Comparison of ENCODE assay signal across 8 cellular contexts in the genomic region with DNA sequence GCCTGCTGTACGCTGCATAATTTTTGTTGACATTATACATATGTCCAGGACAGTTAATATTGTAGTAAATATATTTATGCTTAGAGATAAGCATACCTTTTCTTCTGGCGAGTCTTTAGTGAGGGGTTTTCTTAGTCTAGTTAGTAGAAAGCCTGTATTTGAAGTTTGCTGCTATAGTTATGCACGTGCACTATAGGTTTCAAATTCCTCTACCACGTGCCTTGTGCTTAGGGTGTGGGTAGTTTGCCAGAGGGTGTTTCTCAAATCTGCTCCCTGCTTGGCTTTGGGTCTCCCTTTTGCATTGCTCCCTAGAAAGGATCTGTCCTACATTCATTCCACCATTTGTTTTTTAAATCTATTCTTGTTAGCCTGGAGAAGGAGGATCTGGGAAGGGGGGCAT.
"Had no signal": no experiment of that assay in that cellular context is flagged by ENCODE, and none has a peak within 500 bp of the region (broad histone marks: within the 10 kb centered on the region; RNA-seq: fewer than 3 reads in every experiment).

No MANE protein-coding gene starts in this region.

- ATAC-seq: GM12878 had no signal

- DNase-seq: GDM1, GF-D8 had no signal

- FAIRE-seq: G401.6, GM12878, GM12891, GM12892, GM18507, GM19239 had no signal

- H3K4me3 ChIP-seq: GM12878 had no signal
